In the genomic region with DNA sequence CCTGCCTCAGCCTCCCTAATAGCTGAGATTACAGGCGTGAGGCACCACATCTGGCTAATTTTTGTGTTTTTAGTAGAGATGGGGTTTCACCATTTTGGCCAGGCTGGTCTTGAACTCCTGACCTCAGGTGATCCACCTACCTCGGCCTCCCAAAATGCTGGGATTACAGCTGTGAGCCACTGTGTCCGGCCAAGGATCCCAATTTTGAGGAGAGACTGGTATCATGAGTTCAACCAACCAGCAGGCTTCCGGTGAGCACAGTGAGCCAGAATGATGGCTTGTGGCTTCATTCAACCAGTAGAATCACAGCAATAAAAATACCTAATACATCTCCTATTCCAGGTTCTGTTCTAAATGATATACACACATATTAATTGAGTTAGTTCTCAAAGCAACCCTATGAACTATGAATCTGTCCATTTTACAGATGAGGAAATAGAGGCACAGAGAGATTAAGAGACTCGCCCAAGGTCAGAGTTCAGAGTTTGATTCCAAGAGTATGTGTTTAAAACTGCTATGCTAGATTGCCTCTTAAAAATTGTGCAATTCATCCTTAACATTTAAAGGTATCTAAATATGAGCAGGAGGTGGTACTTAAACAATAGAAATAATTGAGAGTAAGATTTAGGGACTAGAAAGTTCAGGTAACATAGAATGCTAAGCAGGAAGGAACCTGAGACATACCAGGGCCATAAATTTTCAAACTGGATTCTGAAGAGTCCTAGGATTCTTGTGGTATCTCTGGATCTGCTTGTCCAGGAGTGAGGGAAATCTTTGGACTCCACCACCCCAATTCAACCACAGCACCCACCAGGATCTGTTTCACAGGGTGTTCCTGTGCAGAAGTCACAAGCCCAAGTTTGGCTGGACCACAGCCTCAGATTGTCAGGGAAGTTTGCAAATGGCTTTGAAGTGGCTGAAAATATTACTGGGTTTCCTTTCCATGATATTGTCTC, we compare ENCODE assay signal across 2 cellular contexts.
A peak's percentile ranks its signal among the peaks of the same experiment; 100 is the strongest.
TF ChIP-seq lines count a peak whose summit lies in the region.

No MANE protein-coding gene starts in this region.

TF ChIP-seq in HepG2, 621 proteins besides CTCF, POLR2A, EP300 and RAD21:
- no peak for TF ChIP-seq IRF2 (CRISPR knock-in tag; IDR thresholded peaks at IDR 0.05)
- peak; percentile 68 for TF ChIP-seq ZNF629 (CRISPR knock-in tag; conservative IDR thresholded peaks at IDR 0.05)

TF ChIP-seq in K562, 482 proteins besides CTCF, POLR2A, EP300 and RAD21:
- TF ChIP-seq, protein P1, sequence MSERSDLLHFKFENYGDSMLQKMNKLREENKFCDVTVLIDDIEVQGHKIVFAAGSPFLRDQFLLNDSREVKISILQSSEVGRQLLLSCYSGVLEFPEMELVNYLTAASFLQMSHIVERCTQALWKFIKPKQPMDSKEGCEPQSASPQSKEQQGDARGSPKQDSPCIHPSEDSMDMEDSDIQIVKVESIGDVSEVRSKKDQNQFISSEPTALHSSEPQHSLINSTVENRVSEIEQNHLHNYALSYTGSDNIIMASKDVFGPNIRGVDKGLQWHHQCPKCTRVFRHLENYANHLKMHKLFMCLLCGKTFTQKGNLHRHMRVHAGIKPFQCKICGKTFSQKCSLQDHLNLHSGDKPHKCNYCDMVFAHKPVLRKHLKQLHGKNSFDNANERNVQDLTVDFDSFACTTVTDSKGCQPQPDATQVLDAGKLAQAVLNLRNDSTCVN (CRISPR knock-in tag; IDR thresholded peaks at IDR 0.05): no peak
- TF ChIP-seq, protein P2, sequence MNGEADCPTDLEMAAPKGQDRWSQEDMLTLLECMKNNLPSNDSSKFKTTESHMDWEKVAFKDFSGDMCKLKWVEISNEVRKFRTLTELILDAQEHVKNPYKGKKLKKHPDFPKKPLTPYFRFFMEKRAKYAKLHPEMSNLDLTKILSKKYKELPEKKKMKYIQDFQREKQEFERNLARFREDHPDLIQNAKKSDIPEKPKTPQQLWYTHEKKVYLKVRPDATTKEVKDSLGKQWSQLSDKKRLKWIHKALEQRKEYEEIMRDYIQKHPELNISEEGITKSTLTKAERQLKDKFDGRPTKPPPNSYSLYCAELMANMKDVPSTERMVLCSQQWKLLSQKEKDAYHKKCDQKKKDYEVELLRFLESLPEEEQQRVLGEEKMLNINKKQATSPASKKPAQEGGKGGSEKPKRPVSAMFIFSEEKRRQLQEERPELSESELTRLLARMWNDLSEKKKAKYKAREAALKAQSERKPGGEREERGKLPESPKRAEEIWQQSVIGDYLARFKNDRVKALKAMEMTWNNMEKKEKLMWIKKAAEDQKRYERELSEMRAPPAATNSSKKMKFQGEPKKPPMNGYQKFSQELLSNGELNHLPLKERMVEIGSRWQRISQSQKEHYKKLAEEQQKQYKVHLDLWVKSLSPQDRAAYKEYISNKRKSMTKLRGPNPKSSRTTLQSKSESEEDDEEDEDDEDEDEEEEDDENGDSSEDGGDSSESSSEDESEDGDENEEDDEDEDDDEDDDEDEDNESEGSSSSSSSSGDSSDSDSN (IDR thresholded peaks at IDR 0.05; ENCODE audit: borderline replicate concordance in 1 of 2, low read depth in 2 of 2, low read length in 2 of 2): no peak
- TF ChIP-seq RBM25 (IDR thresholded peaks at IDR 0.05; ENCODE audit: low read depth, low read length, severe bottlenecking): peak; percentile 68
- TF ChIP-seq ADNP (tag; IDR thresholded peaks at IDR 0.05): 0 out of 2 replicates have a peak, but pooled peaks have one; percentile 24
- 0 out of 4 replicates have a peak, but pooled peaks of 1 of the 2 experiments have one; percentile 9 for TF ChIP-seq KDM1A (IDR thresholded peaks at IDR 0.05)
